ENCODE assay signal across 1 cellular context in the genomic region with DNA sequence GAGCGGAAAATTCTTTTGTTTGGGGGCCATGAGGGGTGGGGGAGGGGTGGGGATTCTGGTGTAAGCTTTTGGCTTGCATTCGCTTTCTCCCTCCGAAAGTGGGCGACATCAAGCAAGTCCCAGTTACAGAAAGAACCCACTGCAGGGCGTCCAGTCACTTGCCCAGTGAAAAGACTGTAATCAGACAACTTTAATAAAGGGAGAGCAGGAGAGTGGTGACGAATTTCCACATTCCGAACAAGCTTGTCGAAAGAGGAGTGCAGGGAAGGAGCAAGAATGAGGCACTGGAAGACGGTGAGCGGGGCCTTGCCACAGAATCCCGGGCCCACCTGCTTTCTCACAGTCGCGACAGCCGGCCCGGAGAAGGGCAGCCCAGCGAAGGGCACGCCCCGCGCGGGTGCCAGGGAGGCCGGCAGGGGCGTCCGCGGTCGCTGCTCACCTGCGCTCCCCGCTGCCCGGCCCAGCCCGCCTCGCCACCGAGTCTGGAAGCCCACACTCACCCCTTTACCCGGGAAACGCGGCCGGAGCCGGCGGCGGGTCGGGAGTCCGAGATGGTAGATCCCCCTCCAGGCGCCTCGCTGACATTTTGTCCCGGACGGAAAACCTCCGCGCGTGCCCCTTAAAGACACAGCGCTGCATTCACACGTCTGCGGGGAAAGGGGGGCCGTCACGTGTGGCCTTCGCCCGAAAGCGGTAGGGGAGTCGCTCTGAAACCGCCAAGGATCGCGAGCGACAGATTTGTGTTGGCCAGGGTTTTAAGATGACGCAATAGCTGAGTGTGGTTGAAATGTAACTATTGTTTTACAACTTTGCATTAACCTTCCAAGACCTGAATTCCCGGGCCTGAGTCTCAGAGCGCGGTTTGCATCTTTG.
TF ChIP-seq lines count a peak whose summit lies in the region.

TSS of gene ZBED3 (minus strand) at position 675 of the 873 bp plus-strand sequence. CDS start 9,407 bp downstream, outside the sequence.

TF ChIP-seq in HepG2, 621 proteins besides CTCF, POLR2A, EP300 and RAD21 (continued from another document and continues in another):
- TF ChIP-seq, protein P1, sequence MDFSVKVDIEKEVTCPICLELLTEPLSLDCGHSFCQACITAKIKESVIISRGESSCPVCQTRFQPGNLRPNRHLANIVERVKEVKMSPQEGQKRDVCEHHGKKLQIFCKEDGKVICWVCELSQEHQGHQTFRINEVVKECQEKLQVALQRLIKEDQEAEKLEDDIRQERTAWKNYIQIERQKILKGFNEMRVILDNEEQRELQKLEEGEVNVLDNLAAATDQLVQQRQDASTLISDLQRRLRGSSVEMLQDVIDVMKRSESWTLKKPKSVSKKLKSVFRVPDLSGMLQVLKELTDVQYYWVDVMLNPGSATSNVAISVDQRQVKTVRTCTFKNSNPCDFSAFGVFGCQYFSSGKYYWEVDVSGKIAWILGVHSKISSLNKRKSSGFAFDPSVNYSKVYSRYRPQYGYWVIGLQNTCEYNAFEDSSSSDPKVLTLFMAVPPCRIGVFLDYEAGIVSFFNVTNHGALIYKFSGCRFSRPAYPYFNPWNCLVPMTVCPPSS (IDR thresholded peaks at IDR 0.05) = no peak
- no peak for TF ChIP-seq ZNF841 (CRISPR knock-in tag; IDR thresholded peaks at IDR 0.05; ENCODE audit: borderline replicate concordance)
- TF ChIP-seq PPARG (CRISPR knock-in tag; conservative IDR thresholded peaks at IDR 0.05) = no peak
- TF ChIP-seq ZBTB20 (CRISPR knock-in tag; IDR thresholded peaks at IDR 0.05; ENCODE audit: borderline replicate concordance, low read depth) = no peak
- TF ChIP-seq ATF7 (IDR thresholded peaks at IDR 0.05) = peak; percentile 93
- no peak for TF ChIP-seq ATF7 (CRISPR knock-in tag; IDR thresholded peaks at IDR 0.05)
- TF ChIP-seq ZC3H13 (CRISPR knock-in tag; IDR thresholded peaks at IDR 0.05) = no peak
- TF ChIP-seq SRF (IDR thresholded peaks at IDR 0.05; ENCODE audit: low read depth, low read length) = no peak
- no peak for TF ChIP-seq NAIF1 (CRISPR knock-in tag; IDR thresholded peaks at IDR 0.05; ENCODE audit: borderline replicate concordance)
- TF ChIP-seq TIGD3 (CRISPR knock-in tag; IDR thresholded peaks at IDR 0.05; ENCODE audit: borderline replicate concordance) = no peak
- TF ChIP-seq MATR3 (CRISPR knock-in tag; IDR thresholded peaks at IDR 0.05) = no peak
- no peak for TF ChIP-seq HNF4G (IDR thresholded peaks at IDR 0.05; ENCODE audit: borderline replicate concordance, low read depth, low read length)
- no peak for TF ChIP-seq HNF4G (CRISPR knock-in tag; IDR thresholded peaks at IDR 0.05; ENCODE audit: borderline replicate concordance, low read depth)
- no peak for TF ChIP-seq FOXA1 (IDR thresholded peaks at IDR 0.05)
- TF ChIP-seq FOXA1 (CRISPR knock-in tag; IDR thresholded peaks at IDR 0.05) = no peak
- TF ChIP-seq MAFK (conservative IDR thresholded peaks at IDR 0.05 in 1 of 2, IDR thresholded peaks at IDR 0.05 in 1 of 2; ENCODE audit: low read length in 2 of 2) = no peak
- 0 out of 2 replicates have a peak, but pooled peaks have one; percentile 32 for TF ChIP-seq ZNF552 (CRISPR knock-in tag; IDR thresholded peaks at IDR 0.05; ENCODE audit: borderline replicate concordance)
- TF ChIP-seq, protein P2, sequence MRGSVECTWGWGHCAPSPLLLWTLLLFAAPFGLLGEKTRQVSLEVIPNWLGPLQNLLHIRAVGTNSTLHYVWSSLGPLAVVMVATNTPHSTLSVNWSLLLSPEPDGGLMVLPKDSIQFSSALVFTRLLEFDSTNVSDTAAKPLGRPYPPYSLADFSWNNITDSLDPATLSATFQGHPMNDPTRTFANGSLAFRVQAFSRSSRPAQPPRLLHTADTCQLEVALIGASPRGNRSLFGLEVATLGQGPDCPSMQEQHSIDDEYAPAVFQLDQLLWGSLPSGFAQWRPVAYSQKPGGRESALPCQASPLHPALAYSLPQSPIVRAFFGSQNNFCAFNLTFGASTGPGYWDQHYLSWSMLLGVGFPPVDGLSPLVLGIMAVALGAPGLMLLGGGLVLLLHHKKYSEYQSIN (CRISPR knock-in tag; IDR thresholded peaks at IDR 0.05; ENCODE audit: borderline replicate concordance) = no peak
- peak; percentile 54; the same call in 1 of the 2 replicates for TF ChIP-seq NR1H2 (CRISPR knock-in tag; IDR thresholded peaks at IDR 0.05; ENCODE audit: borderline replicate concordance, low read depth)
- no peak for TF ChIP-seq SSRP1 (CRISPR knock-in tag; IDR thresholded peaks at IDR 0.05)
- TF ChIP-seq SMYD3 (CRISPR knock-in tag; IDR thresholded peaks at IDR 0.05) = no peak
- TF ChIP-seq NR2F1 (CRISPR knock-in tag; IDR thresholded peaks at IDR 0.05) = no peak
- TF ChIP-seq ZFP90 (CRISPR knock-in tag; IDR thresholded peaks at IDR 0.05; ENCODE audit: borderline replicate concordance) = no peak; the same call in 1 of the 2 replicates
- no peak; the same call in 1 of the 2 replicates for TF ChIP-seq ZSCAN21 (CRISPR knock-in tag; IDR thresholded peaks at IDR 0.05; ENCODE audit: borderline replicate concordance)
- no peak for TF ChIP-seq U2AF1 (optimal IDR thresholded peaks at IDR 0.05; ENCODE audit: low read depth, low read length)
- TF ChIP-seq POLR2AphosphoS2 (IDR thresholded peaks at IDR 0.05; ENCODE audit: low read depth, low read length) = no peak
- no peak for TF ChIP-seq ZNF329 (CRISPR knock-in tag; IDR thresholded peaks at IDR 0.05; ENCODE audit: low read depth)
- TF ChIP-seq ARNT (IDR thresholded peaks at IDR 0.05) = no peak
- TF ChIP-seq CERS6 (CRISPR knock-in tag; IDR thresholded peaks at IDR 0.05) = no peak
- TF ChIP-seq PLRG1 (conservative IDR thresholded peaks at IDR 0.05) = no peak
- peak; percentile 50; the same call in 1 of the 2 replicates for TF ChIP-seq HIVEP1 (CRISPR knock-in tag; IDR thresholded peaks at IDR 0.05)
- TF ChIP-seq HNRNPUL1 (IDR thresholded peaks at IDR 0.05; ENCODE audit: low read depth, low read length) = no peak
- TF ChIP-seq, protein P3, sequence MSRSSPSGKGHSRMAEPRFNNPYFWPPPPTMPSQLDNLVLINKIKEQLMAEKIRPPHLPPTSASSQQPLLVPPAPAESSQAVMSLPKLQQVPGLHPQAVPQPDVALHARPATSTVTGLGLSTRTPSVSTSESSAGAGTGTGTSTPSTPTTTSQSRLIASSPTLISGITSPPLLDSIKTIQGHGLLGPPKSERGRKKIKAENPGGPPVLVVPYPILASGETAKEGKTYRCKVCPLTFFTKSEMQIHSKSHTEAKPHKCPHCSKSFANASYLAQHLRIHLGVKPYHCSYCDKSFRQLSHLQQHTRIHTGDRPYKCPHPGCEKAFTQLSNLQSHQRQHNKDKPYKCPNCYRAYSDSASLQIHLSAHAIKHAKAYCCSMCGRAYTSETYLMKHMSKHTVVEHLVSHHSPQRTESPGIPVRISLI (CRISPR knock-in tag; IDR thresholded peaks at IDR 0.05; ENCODE audit: borderline replicate concordance) = no peak
- no peak for TF ChIP-seq U2AF2 (IDR thresholded peaks at IDR 0.05; ENCODE audit: low read depth, low read length)
- no peak for TF ChIP-seq TOPORS (CRISPR knock-in tag; IDR thresholded peaks at IDR 0.05)
- TF ChIP-seq RXRB (CRISPR knock-in tag; IDR thresholded peaks at IDR 0.05; ENCODE audit: borderline replicate concordance) = no peak
- TF ChIP-seq ZNF563 (CRISPR knock-in tag; IDR thresholded peaks at IDR 0.05) = no peak; the same call in 1 of the 2 replicates
- no peak for TF ChIP-seq RELA (CRISPR knock-in tag; IDR thresholded peaks at IDR 0.05)
- TF ChIP-seq ZNF205 (CRISPR knock-in tag; IDR thresholded peaks at IDR 0.05) = no peak
- no peak for TF ChIP-seq THAP11 (CRISPR knock-in tag; IDR thresholded peaks at IDR 0.05)
- no peak for TF ChIP-seq TAF15 (IDR thresholded peaks at IDR 0.05; ENCODE audit: low read depth, low read length, poor library complexity, severe bottlenecking)
- no peak for TF ChIP-seq PHF5A (CRISPR knock-in tag; IDR thresholded peaks at IDR 0.05; ENCODE audit: low read depth, unreplicated experiment)
- TF ChIP-seq, protein P4, sequence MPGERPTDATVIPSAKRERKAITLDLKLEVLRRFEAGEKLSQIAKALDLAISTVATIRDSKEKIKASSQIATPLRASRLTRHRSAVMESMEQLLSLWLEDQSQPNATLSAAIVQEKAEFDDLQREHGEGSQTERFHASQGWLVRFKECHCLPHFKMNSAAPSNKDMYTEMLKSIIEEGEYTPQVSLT (CRISPR knock-in tag; IDR thresholded peaks at IDR 0.05; ENCODE audit: borderline replicate concordance, low read depth) = no peak
- TF ChIP-seq NFAT5 (CRISPR knock-in tag; IDR thresholded peaks at IDR 0.05) = no peak
- no peak for TF ChIP-seq ZNF883 (CRISPR knock-in tag; IDR thresholded peaks at IDR 0.05; ENCODE audit: not compliant biosample characterization)
- TF ChIP-seq SALL1 (CRISPR knock-in tag; IDR thresholded peaks at IDR 0.05) = peak; percentile 30
- no peak for TF ChIP-seq RNF2 (conservative IDR thresholded peaks at IDR 0.05; ENCODE audit: low read depth)
- TF ChIP-seq ZNF766 (CRISPR knock-in tag; IDR thresholded peaks at IDR 0.05; ENCODE audit: borderline replicate concordance) = no peak; the same call in 1 of the 2 replicates
- no peak for TF ChIP-seq ZKSCAN5 (CRISPR knock-in tag; IDR thresholded peaks at IDR 0.05)
- no peak for TF ChIP-seq CENPT (CRISPR knock-in tag; IDR thresholded peaks at IDR 0.05; ENCODE audit: low read depth)
- no peak; the same call in 1 of the 2 replicates for TF ChIP-seq MEIS2 (CRISPR knock-in tag; IDR thresholded peaks at IDR 0.05)
- TF ChIP-seq ZNF337 (CRISPR knock-in tag; IDR thresholded peaks at IDR 0.05; ENCODE audit: borderline replicate concordance, low read depth) = no peak
